Comparison of ENCODE assay signal across 8 cellular contexts in genomic region chr9:20980713-20981481, GRCh38. TPM values are rescaled to one million over a fixed set of nuclear protein-coding genes. Genes with fewer than 3 reads are reported as not detected.
A peak's percentile ranks its signal among the peaks of the same experiment; 100 is the strongest.
DNase-seq lines count a peak whose midpoint lies in the region; ATAC-seq and TF ChIP-seq lines count a peak whose summit lies in the region.

No MANE protein-coding gene starts in this region.

- peaks cover 11% of the 10 kb centered on the region; the same call in 1 of the 2 replicates for H3K36me3 ChIP-seq in ACC112 (ENCODE audit: insufficient read depth, low read length)

- H3K4me1 ChIP-seq in ACC112 (ENCODE audit: control insufficient read depth, insufficient read depth, low read length, unreplicated experiment): peaks cover 23% of the 10 kb centered on the region

- peak overlapping the region; percentile 57 for H3K27ac ChIP-seq in ACC112 (ENCODE audit: low read depth, low read length)
- peak overlapping the region; percentile 29 to 85 for H3K27ac ChIP-seq in coronary artery

- peak overlapping the region; percentile 31; the same call in 1 of the 2 replicates for H3K4me3 ChIP-seq in ACC112 (ENCODE audit: low read depth, low read length)
- H3K4me3 ChIP-seq in coronary artery: peak overlapping the region; percentile 35

- intact Hi-C loops in sciatic nerve (cut with DNase I): no loop called here

- no peak overlapping the region for H2AFZ ChIP-seq in ACC112 (ENCODE audit: low read length, unreplicated experiment)

- no peaks in the 10 kb centered on the region for H3K79me2 ChIP-seq in ACC112 (ENCODE audit: control insufficient read depth, insufficient read depth, low read length, unreplicated experiment)

- ATAC-seq in GM19452 (IDR thresholded peaks at IDR 0.05; ENCODE audit: unreplicated experiment): peak; percentile 78
- peak; percentile 68 for ATAC-seq in sciatic nerve

- TF ChIP-seq CTCF in coronary artery (IDR thresholded peaks at IDR 0.05): no peak

- no peaks in the 10 kb centered on the region for H3K27me3 ChIP-seq in ACC112 (ENCODE audit: insufficient read depth, low read length)

- DNase-seq in HS-5 (ENCODE audit: low read depth) (peak; percentile 42), coronary artery (ENCODE audit: low spot score) (no peak), sciatic nerve (ENCODE audit: low spot score) (no peak), COLO668 (lab: John Stamatoyannopoulos, UW; ENCODE audit: unreplicated experiment) (no peak), NCI-H2081 (lab: John Stamatoyannopoulos, UW) (no peak), NCI-H187 treated with DMSO at 0.1 percent for 48 hours (lab: John Stamatoyannopoulos, UW) (no peak)

RNA-seq across cellular contexts. Expression of gene HACD4, which starts 50.5 kb away (rescaled TPM):
- total RNA-seq in sciatic nerve: 6.4 TPM
